8 cellular contexts compared by ENCODE assay signal in the genomic region with DNA sequence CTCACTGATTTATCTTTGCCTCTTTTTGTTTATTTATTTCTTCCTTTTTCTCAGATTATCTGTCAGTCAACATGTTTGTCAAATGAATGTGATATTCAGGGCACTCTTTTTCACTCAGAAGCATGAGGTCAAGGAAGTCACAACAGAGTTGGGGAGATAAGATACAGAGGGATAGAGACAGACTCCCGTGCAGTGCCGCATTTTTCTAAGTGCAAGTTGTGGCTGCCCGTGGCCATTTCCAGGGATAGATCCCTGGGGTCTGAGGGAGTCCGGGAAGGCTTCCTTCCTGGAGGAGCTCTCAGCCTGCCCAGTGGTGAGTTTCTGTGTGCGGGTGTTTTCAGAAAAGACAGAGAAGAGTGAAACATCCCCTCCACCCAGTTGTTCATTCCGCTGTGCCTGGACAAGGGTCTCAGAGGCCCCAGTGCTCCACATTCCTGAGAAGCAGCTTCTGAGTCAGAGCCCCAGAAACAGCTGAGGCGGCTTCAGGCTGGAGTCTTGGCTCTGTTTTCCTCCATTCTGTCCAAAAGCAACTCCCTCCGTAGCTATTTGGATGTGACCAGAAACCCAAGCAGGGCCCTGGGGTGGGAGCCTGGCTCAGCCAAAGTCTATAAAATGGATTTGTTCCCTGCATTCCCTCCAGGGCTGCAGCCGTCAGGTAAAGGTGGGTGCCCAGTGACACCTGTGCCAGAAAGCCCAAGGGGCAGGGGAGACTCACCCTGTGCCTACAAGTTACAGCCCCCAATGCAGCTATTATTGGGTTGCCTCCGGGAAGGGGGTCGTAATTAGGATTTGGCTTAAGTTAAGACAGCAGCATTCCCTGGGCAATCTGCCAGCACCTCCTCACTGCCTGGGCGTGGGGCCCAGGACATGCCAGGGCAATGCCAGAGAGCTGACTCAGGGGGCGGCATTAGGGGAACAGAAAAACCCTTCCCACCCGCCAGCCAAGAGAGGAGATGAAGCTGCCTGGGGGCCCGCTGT. TPM values are rescaled to one million over a fixed set of nuclear protein-coding genes. Genes with fewer than 3 reads are reported as not detected.
A peak's percentile ranks its signal among the peaks of the same experiment; 100 is the strongest.
DNase-seq lines count a peak whose midpoint lies in the region; TF ChIP-seq lines count a peak whose summit lies in the region.

No MANE protein-coding gene starts in this region.

- H3K36me3 ChIP-seq in BJ (ENCODE audit: control insufficient read depth, insufficient read depth, low read length) (no peaks in the 10 kb centered on the region), mesodermal cell (ENCODE audit: control insufficient read depth, insufficient read depth, low read length) (no peaks in the 10 kb centered on the region), urinary bladder (ENCODE audit: insufficient read depth) (no peaks in the 10 kb centered on the region)

- no peaks in the 10 kb centered on the region for H3K9me3 ChIP-seq in mesodermal cell (ENCODE audit: control insufficient read depth, low read length)

- 64 to 78% methylated on average over 12 to 13 of the region's 15 CpGs for WGBS in mesodermal cell (ENCODE audit: insufficient coverage in 2 of 2), 2 experiments
- 12% methylated on average over 15 of the region's 15 CpGs for WGBS in urinary bladder

- H3K4me1 ChIP-seq in mesodermal cell (ENCODE audit: control insufficient read depth, insufficient read depth, low read length, poor library complexity, severe bottlenecking) (peaks cover 42% of the 10 kb centered on the region), urinary bladder (ENCODE audit: insufficient read depth) (no peaks in the 10 kb centered on the region)

- POLR2A ChIA-PET in BJ (lab: Charles Lee): interaction anchor here (0.6 to 1.0 kb wide), 5 partner anchors 22 to 381 kb away, joined by 3 to 7 read pairs (median 4); a partner anchor contains a TSS

- no peak for TF ChIP-seq CTCF in BJ (IDR thresholded peaks at IDR 0.05; ENCODE audit: insufficient read depth, low read depth, low read length)

- H3K27ac ChIP-seq in cingulate gyrus (ENCODE audit: low read depth, low read length) (peak overlapping the region; percentile 87), mesodermal cell (ENCODE audit: low read depth, low read length, severe bottlenecking) (peak overlapping the region; percentile 86), urinary bladder (ENCODE audit: low read depth) (peak overlapping the region; percentile 68)

- no peaks in the 10 kb centered on the region for H3K27me3 ChIP-seq in BJ (ENCODE audit: control insufficient read depth, insufficient read depth, low read length)

- DNase-seq in BJ (ENCODE audit: low read depth): peak; percentile 65
- peak; percentile 70 for DNase-seq in NCI-H2171 treated with DMSO at 0.1 percent for 48 hours (lab: John Stamatoyannopoulos, UW)
- no peak for DNase-seq in SHP77 (lab: John Stamatoyannopoulos, UW)
- no peak for DNase-seq in SKM-1 (lab: John Stamatoyannopoulos, UW; ENCODE audit: unreplicated experiment)
- no peak for DNase-seq in DMS114 treated with DMSO at 0.1 percent for 48 hours (lab: John Stamatoyannopoulos, UW; ENCODE audit: unreplicated experiment)

- H3K4me3 ChIP-seq in BJ (ENCODE audit: low read depth, low read length) (no peak overlapping the region), mesodermal cell (ENCODE audit: extremely low read depth, insufficient read depth, low read length, poor library complexity, severe bottlenecking) (no peak overlapping the region), urinary bladder (ENCODE audit: low read depth, low read length) (no peak overlapping the region)

- CTCF ChIA-PET in BJ (lab: Yijun Ruan, JAX): interaction anchor here (0.5 to 26.0 kb wide), 34 partner anchors 9 to 363 kb away, joined by 3 to 484 read pairs (median 5); a partner anchor contains a TSS

RNA-seq across cellular contexts. Expression of a gene that starts 13.0 kb away (rescaled TPM):
- polyA plus RNA-seq in BJ (2011; rRNA removed) (32.5 and 43.8 TPM in 2 replicates), urinary bladder (115 TPM)
- polyA minus RNA-seq in BJ (2011; rRNA and poly(A)+ RNA removed): 25.5 and 27.1 TPM in 2 replicates
- polyA plus RNA-seq in mesodermal cell (2013, experiment 1 of 2): 24.4 TPM
- polyA plus RNA-seq in mesodermal cell (2013, experiment 2 of 2): 24.9 TPM
- 40.3 TPM for total RNA-seq in urinary bladder

RNA-seq across cellular contexts. Expression of a gene that starts 23.6 kb away (rescaled TPM):
- 25.2 and 37.2 TPM in 2 replicates for polyA plus RNA-seq in BJ (2011; rRNA removed)
- 13.8 TPM in 2 replicates for polyA minus RNA-seq in BJ (2011; rRNA and poly(A)+ RNA removed)
- polyA plus RNA-seq in mesodermal cell (2013, experiment 1 of 2): 125 TPM
- 104 TPM for polyA plus RNA-seq in mesodermal cell (2013, experiment 2 of 2)
- total RNA-seq in urinary bladder: 9.5 TPM
- polyA plus RNA-seq in urinary bladder: 10.0 TPM

Comparison
In these comparisons a context has a peak if more than half of its experiments do, and no peak if none do; other contexts are left out.
1. DNase-seq: peak in BJ (single experiment) and NCI-H2171 treated with DMSO at 0.1 percent for 48 hours (single experiment); none in SHP77 (0 of 2), SKM-1 (single experiment) and DMS114 treated with DMSO at 0.1 percent for 48 hours (single experiment).
2. Peak in every context shown above with its lines, with median percentiles within 50 percentile points of each other: H3K27ac ChIP-seq.